19 cellular contexts compared by ENCODE assay signal in the genomic region with DNA sequence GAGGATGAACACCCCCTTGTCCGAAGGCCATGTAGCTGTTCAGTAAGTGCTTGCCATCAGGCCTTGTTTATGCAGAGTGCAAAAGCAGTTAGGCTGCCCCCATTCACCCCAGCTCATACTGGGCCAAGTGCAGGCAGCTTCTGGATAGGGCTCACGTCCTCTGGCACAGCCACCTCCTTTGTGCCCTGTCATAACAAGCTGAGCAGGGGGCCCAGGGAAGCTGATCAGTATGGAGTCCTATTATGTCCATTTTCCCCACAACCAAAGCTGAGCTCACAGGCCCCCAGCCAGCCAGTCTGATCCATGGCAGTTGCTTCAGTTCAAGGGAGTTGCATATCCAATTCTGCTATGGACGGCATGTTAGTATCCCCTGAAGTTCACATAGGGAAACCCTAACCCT.
"Had no signal": no experiment of that assay in that cellular context is flagged by ENCODE, and none has a peak within 500 bp of the region (broad histone marks: within the 10 kb centered on the region; RNA-seq: fewer than 3 reads in every experiment).

No MANE protein-coding gene starts in this region.

- H3K27ac ChIP-seq: body of pancreas, parathyroid adenoma, tibial nerve had no signal

- H3K36me3 ChIP-seq: sigmoid colon, tibial nerve had no signal

- H3K4me1 Mint-ChIP-seq: activated naive CD4-positive, alpha-beta T cell treated with anti-CD3 and anti-CD28 coated beads, Interleukin-2, amount 50 U/mL, for 24 hours; memory B cell had no signal

- H3K9me3 Mint-ChIP-seq: activated naive CD4-positive, alpha-beta T cell treated with anti-CD3 and anti-CD28 coated beads, Interleukin-2, amount 50 U/mL, for 24 hours; memory B cell; nephron had no signal

- H3K9me3 ChIP-seq: body of pancreas, sigmoid colon, tibial nerve had no signal

- DNase-seq: activated CD4-positive, alpha-beta T cell treated with anti-CD3 and anti-CD28 coated beads for 1 hour; activated gamma-delta T cell treated with Interleukin-2 at 50 U/mL for 16 hours; activated T-cell treated with anti-CD3 and anti-CD28 coated beads, Interleukin-2, amount 50 U/mL, for 1 hour; body of pancreas; dermis blood vessel endothelial cell; effector memory CD4-positive, alpha-beta T cell; foreskin melanocyte; glutamatergic neuron; left cardiac atrium; sigmoid colon; stimulated activated CD4-positive, alpha-beta T cell treated with anti-CD3 and anti-CD28 coated beads, Interleukin-15, amount 100 ng/mL, for 24 hours; stimulated activated CD4-positive, alpha-beta T cell treated with anti-CD3 and anti-CD28 coated beads, Interleukin-4, amount 100 ng/mL, for 1 hour; stimulated activated naive CD4-positive, alpha-beta T cell treated with Interleukin-2 at 50 U/mL for 16 hours had no signal

- H3K27me3 Mint-ChIP-seq: memory B cell had no signal

- H3K9ac ChIP-seq: parathyroid adenoma had no signal

- H3K4me3 Mint-ChIP-seq: activated naive CD4-positive, alpha-beta T cell treated with anti-CD3 and anti-CD28 coated beads, Interleukin-2, amount 50 U/mL, for 24 hours; memory B cell; nephron had no signal

- H3K36me3 Mint-ChIP-seq: activated naive CD4-positive, alpha-beta T cell treated with anti-CD3 and anti-CD28 coated beads, Interleukin-2, amount 50 U/mL, for 24 hours; memory B cell had no signal

- H3K4me3 ChIP-seq: body of pancreas, sigmoid colon, smooth muscle cell, tibial nerve had no signal

- H3K27me3 ChIP-seq: body of pancreas, sigmoid colon, tibial nerve had no signal

- H3K27ac Mint-ChIP-seq: activated naive CD4-positive, alpha-beta T cell treated with anti-CD3 and anti-CD28 coated beads, Interleukin-2, amount 50 U/mL, for 24 hours; memory B cell; nephron had no signal
